In the genomic region with DNA sequence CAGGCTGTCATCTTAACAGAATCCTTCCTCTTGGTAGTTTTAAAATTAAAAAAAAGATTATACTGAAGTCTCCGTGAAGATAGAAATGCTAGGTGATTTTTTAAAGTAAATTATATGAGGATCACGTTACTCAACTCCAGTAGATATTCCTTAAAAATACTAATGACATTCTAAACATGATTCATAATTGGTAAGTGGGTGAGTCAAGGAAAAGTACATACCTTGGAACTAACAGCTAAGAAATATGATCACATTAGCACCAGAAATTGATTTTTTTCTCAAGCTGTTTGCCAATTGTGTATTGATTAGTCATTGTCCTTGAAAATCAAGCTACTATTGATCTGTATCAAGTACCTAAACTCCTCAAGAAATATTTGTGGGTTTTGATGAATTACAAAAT, we compare ENCODE assay signal across 17 cellular contexts.
DNase-seq lines count a peak whose midpoint lies in the region; ATAC-seq, FAIRE-seq and TF ChIP-seq lines count a peak whose summit lies in the region.
"Had no signal": no experiment of that assay in that cellular context is flagged by ENCODE, and none has a peak within 500 bp of the region (broad histone marks: within the 10 kb centered on the region; RNA-seq: fewer than 3 reads in every experiment).

No MANE protein-coding gene starts in this region.

- H3K4me1 ChIP-seq in HCT116 (ENCODE audit: control insufficient read depth in 1 of 2, insufficient read depth in 2 of 2, low read length in 2 of 2) (no peaks in the 10 kb centered on the region), astrocyte (ENCODE audit: insufficient read depth, low read length) (no peaks in the 10 kb centered on the region)
- H3K4me1 ChIP-seq in CD8-positive, alpha-beta T cell (ENCODE audit: insufficient read depth, low read length): no peaks in the 10 kb centered on the region
- H3K4me1 ChIP-seq: BLaER1 had no signal

- no peak for TF ChIP-seq RAD21 in HCT116 (IDR thresholded peaks at IDR 0.05; ENCODE audit: low read depth)

- no peaks in the 10 kb centered on the region for H3K9me3 ChIP-seq in HCT116 (ENCODE audit: control insufficient read depth in 1 of 2, insufficient read depth in 1 of 2, low read depth in 1 of 2, low read length in 2 of 2)
- no peaks in the 10 kb centered on the region for H3K9me3 ChIP-seq in astrocyte (ENCODE audit: insufficient read depth, low read depth, low read length)
- H3K9me3 ChIP-seq in CD8-positive, alpha-beta T cell (ENCODE audit: low read length): no peaks in the 10 kb centered on the region
- H3K9me3 ChIP-seq: BLaER1 had no signal

- no peak overlapping the region for H2AFZ ChIP-seq in HCT116 (ENCODE audit: low read depth, low read length, poor library complexity, severe bottlenecking)
- H2AFZ ChIP-seq in astrocyte (ENCODE audit: low read depth, low read length): no peak overlapping the region

- no peaks in the 10 kb centered on the region for H3K27me3 Mint-ChIP-seq in astrocyte (ENCODE audit: low read depth, unreplicated experiment)
- H3K27me3 Mint-ChIP-seq in CD8-positive, alpha-beta T cell (ENCODE audit: low read depth): no peaks in the 10 kb centered on the region

- H3K79me2 ChIP-seq in HCT116 (ENCODE audit: insufficient read depth, low read length): no peaks in the 10 kb centered on the region
- H3K79me2 ChIP-seq in astrocyte (ENCODE audit: insufficient read depth, low read length): no peaks in the 10 kb centered on the region

- no peak for TF ChIP-seq POLR2A in HCT116 (IDR thresholded peaks at IDR 0.05; ENCODE audit: borderline replicate concordance, extremely low read depth, insufficient read depth, insufficient read length)

- no peak for TF ChIP-seq CTCF in HCT116 (IDR thresholded peaks at IDR 0.05 in 2 of 3, conservative IDR thresholded peaks at IDR 0.05 in 1 of 3; ENCODE audit: borderline replicate concordance in 1 of 3, insufficient read depth in 1 of 3, low read depth in 2 of 3, low read length in 2 of 3)
- no peak for TF ChIP-seq CTCF in astrocyte (IDR thresholded peaks at IDR 0.05; ENCODE audit: insufficient read depth, low read depth, low read length)
- no peak for TF ChIP-seq CTCF in CD8-positive, alpha-beta T cell (IDR thresholded peaks at IDR 0.05)

- H3K9me3 Mint-ChIP-seq in astrocyte (ENCODE audit: unreplicated experiment): no peaks in the 10 kb centered on the region
- H3K9me3 Mint-ChIP-seq in CD8-positive, alpha-beta T cell: no peaks in the 10 kb centered on the region

- H3K4me3 ChIP-seq in HCT116 (replicated peaks in 1 of 2; ENCODE audit: low read depth in 1 of 2, low read length in 2 of 2) (no peak overlapping the region), astrocyte (ENCODE audit: insufficient read depth, low read depth, low read length) (no peak overlapping the region)
- no peak overlapping the region for H3K4me3 ChIP-seq in CD8-positive, alpha-beta T cell (ENCODE audit: low read depth, low read length)
- H3K4me3 ChIP-seq: BLaER1 had no signal

- peak; percentile 96 for FAIRE-seq in astrocyte (lab: Jason Lieb, UNC)
- FAIRE-seq: GM12892, GM19239, HepG2 had no signal

- DNase-seq in DMS53 (lab: John Stamatoyannopoulos, UW) (peak; percentile 42), DMS53 treated with DMSO at 0.1 percent for 48 hours (lab: John Stamatoyannopoulos, UW; ENCODE audit: unreplicated experiment) (no peak), HCT116 (ENCODE audit: low read depth, low spot score) (no peak), astrocyte (ENCODE audit: low read depth) (no peak), kidney tubule cell (ENCODE audit: low spot score) (peak; percentile 11), activated gamma-delta T cell treated with Interleukin-2 at 50 U/mL for 16 hours (no peak), cerebellar nuclear complex (lab: John Stamatoyannopoulos, UW) (no peak)
- no peak for DNase-seq in CD8-positive, alpha-beta T cell
- DNase-seq: AML-193, DND-41, GDM1, HCEC 1CT had no signal

- POLR2A ChIA-PET in HCT116 (lab: Charles Lee): no interaction called here
- POLR2A ChIA-PET in CD8-positive, alpha-beta T cell (lab: Charles Lee): no interaction called here

- CTCF ChIA-PET in HCT116 (lab: Charles Lee): no interaction called here
- CTCF ChIA-PET in CD8-positive, alpha-beta T cell (lab: Charles Lee): no interaction called here

- H3K9ac ChIP-seq in HCT116 (ENCODE audit: low read length): no peak overlapping the region
- H3K9ac ChIP-seq in astrocyte (ENCODE audit: low read length): no peak overlapping the region
- H3K9ac ChIP-seq: BLaER1 had no signal

- H3K36me3 ChIP-seq in HCT116 (ENCODE audit: control insufficient read depth in 1 of 2, insufficient read depth in 2 of 2, low read length in 2 of 2): no peaks in the 10 kb centered on the region
- H3K36me3 ChIP-seq in astrocyte (ENCODE audit: insufficient read depth, low read length): no peaks in the 10 kb centered on the region
- H3K36me3 ChIP-seq in CD8-positive, alpha-beta T cell (ENCODE audit: insufficient read depth, low read length): no peaks in the 10 kb centered on the region
- H3K36me3 ChIP-seq: BLaER1 had no signal

- no peaks in the 10 kb centered on the region for H3K9me2 ChIP-seq in HCT116 (ENCODE audit: insufficient read depth)

- H3K27ac Mint-ChIP-seq in astrocyte (ENCODE audit: unreplicated experiment): no peak overlapping the region
- no peak overlapping the region for H3K27ac Mint-ChIP-seq in CD8-positive, alpha-beta T cell

- no peak for ATAC-seq in HCT116
- no peak for ATAC-seq in CD8-positive, alpha-beta T cell
- ATAC-seq: HepG2 had no signal

- no peak overlapping the region for H3K4me3 Mint-ChIP-seq in astrocyte (ENCODE audit: unreplicated experiment)
- no peak overlapping the region for H3K4me3 Mint-ChIP-seq in CD8-positive, alpha-beta T cell

- no peaks in the 10 kb centered on the region for H3K36me3 Mint-ChIP-seq in astrocyte (ENCODE audit: low read depth, unreplicated experiment)
- H3K36me3 Mint-ChIP-seq in CD8-positive, alpha-beta T cell: no peaks in the 10 kb centered on the region

- H3K27ac ChIP-seq in HCT116 (ENCODE audit: low read depth, low read length) (no peak overlapping the region), astrocyte (ENCODE audit: low read depth, low read length) (no peak overlapping the region)
- H3K27ac ChIP-seq in CD8-positive, alpha-beta T cell (ENCODE audit: low read depth, low read length): no peak overlapping the region
- H3K27ac ChIP-seq: 22Rv1, BLaER1 had no signal

- no peaks in the 10 kb centered on the region for H3K4me1 Mint-ChIP-seq in astrocyte (ENCODE audit: low read depth, unreplicated experiment)
- H3K4me1 Mint-ChIP-seq in CD8-positive, alpha-beta T cell (ENCODE audit: low read depth): no peaks in the 10 kb centered on the region

- H4K20me1 ChIP-seq in HCT116 (ENCODE audit: insufficient read depth): no peaks in the 10 kb centered on the region
- no peaks in the 10 kb centered on the region for H4K20me1 ChIP-seq in astrocyte (ENCODE audit: insufficient read depth, low read length)
- H4K20me1 ChIP-seq: BLaER1 had no signal

- H3K27me3 ChIP-seq in HCT116 (ENCODE audit: insufficient read depth, low read length): no peaks in the 10 kb centered on the region
- no peaks in the 10 kb centered on the region for H3K27me3 ChIP-seq in astrocyte (ENCODE audit: insufficient read depth, low read length)
- no peaks in the 10 kb centered on the region for H3K27me3 ChIP-seq in CD8-positive, alpha-beta T cell (ENCODE audit: insufficient read depth, low read length)

- intact Hi-C loops in HCT116 (cut with micrococcal nuclease): no loop called here
- intact Hi-C loops in CD8-positive, alpha-beta T cell (cut with DNase I, micrococcal nuclease): no loop called here

- RAD21 ChIA-PET in HCT116 (lab: Charles Lee; ENCODE audit: low non-redundant PET in 1 of 2, low total read pairs in 2 of 2, uncharacterized antibody in 2 of 2, unreplicated experiment in 2 of 2): no interaction called here

- H3K4me2 ChIP-seq in HCT116 (ENCODE audit: low read length): no peak overlapping the region
- no peak overlapping the region for H3K4me2 ChIP-seq in astrocyte (ENCODE audit: low read length)
- H3K4me2 ChIP-seq: BLaER1 had no signal

- no TSS peak for BruUV-seq in HCT116 (replicated peaks; lab: Mats Ljungman, UMichigan)

TF ChIP-seq in HCT116, 20 proteins besides CTCF, POLR2A, EP300 and RAD21:
- TF ChIP-seq FOSL1 (IDR thresholded peaks at IDR 0.05; ENCODE audit: low read depth) (peak; percentile 28; the same call in 1 of the 2 replicates), CBX3 (IDR thresholded peaks at IDR 0.05; ENCODE audit: low read depth) (no peak)

Comparison
In these comparisons a context has a peak if more than half of its experiments do, and no peak if none do; other contexts are left out.
1. DNase-seq: peak in DMS53 (single experiment) and kidney tubule cell (single experiment); none in DMS53 treated with DMSO at 0.1 percent for 48 hours (single experiment), HCT116 (single experiment), astrocyte (single experiment), activated gamma-delta T cell treated with Interleukin-2 at 50 U/mL for 16 hours (single experiment), CD8-positive, alpha-beta T cell (0 of 7) and cerebellar nuclear complex (0 of 2).